ENCODE assay signal across 19 cellular contexts in genomic region chr11:128116447-128117240, GRCh38.
DNase-seq lines count a peak whose midpoint lies in the region; ATAC-seq and TF ChIP-seq lines count a peak whose summit lies in the region.
"Had no signal": no experiment of that assay in that cellular context is flagged by ENCODE, and none has a peak within 500 bp of the region (broad histone marks: within the 10 kb centered on the region; RNA-seq: fewer than 3 reads in every experiment).

No MANE protein-coding gene starts in this region.

- H3K9me2 ChIP-seq in hepatocyte (replicated peaks; ENCODE audit: insufficient read depth), result no peaks in the 10 kb centered on the region

- peak overlapping the region; percentile 35 for H3K4me2 ChIP-seq in hepatocyte
- H3K4me2 ChIP-seq: smooth muscle cell had no signal

- TF ChIP-seq CTCF in hepatocyte (IDR thresholded peaks at IDR 0.05; ENCODE audit: poor library complexity), result no peak
- no peak for TF ChIP-seq CTCF in ovary (IDR thresholded peaks at IDR 0.05)

- POLR2A ChIA-PET in naive thymus-derived CD4-positive, alpha-beta T cell (lab: Charles Lee), result no interaction called here

- H3K4me3 ChIP-seq in ACC112 (ENCODE audit: low read depth, low read length) (no peak overlapping the region), hepatocyte (no peak overlapping the region), ovary (no peak overlapping the region)
- H3K4me3 ChIP-seq in naive thymus-derived CD4-positive, alpha-beta T cell (ENCODE audit: low read length), result no peak overlapping the region
- H3K4me3 ChIP-seq: esophagus muscularis mucosa, smooth muscle cell had no signal

- no peak overlapping the region for H3K27ac ChIP-seq in ACC112 (ENCODE audit: low read depth, low read length)
- H3K27ac ChIP-seq in hepatocyte, result no peak overlapping the region
- no peak overlapping the region for H3K27ac ChIP-seq in ovary
- H3K27ac ChIP-seq in naive thymus-derived CD4-positive, alpha-beta T cell (ENCODE audit: low read depth, low read length), result no peak overlapping the region
- H3K27ac ChIP-seq: esophagus muscularis mucosa had no signal

- H3K79me2 ChIP-seq in ACC112 (ENCODE audit: control insufficient read depth, insufficient read depth, low read length, unreplicated experiment), result no peaks in the 10 kb centered on the region
- H3K79me2 ChIP-seq in hepatocyte, result no peaks in the 10 kb centered on the region

- peaks cover 0 to 2% (median 0%) of the 10 kb centered on the region in 5 donors for H3K36me3 Mint-ChIP-seq in naive thymus-derived CD4-positive, alpha-beta T cell

- H3K4me1 ChIP-seq in ACC112 (ENCODE audit: control insufficient read depth, insufficient read depth, low read length, unreplicated experiment) (no peaks in the 10 kb centered on the region), hepatocyte (ENCODE audit: insufficient read depth) (peaks cover 3% of the 10 kb centered on the region), ovary (ENCODE audit: insufficient read depth) (peaks cover 1% of the 10 kb centered on the region)
- no peaks in the 10 kb centered on the region for H3K4me1 ChIP-seq in naive thymus-derived CD4-positive, alpha-beta T cell (ENCODE audit: control insufficient read depth in 2 of 2, insufficient read depth in 2 of 2, low read length in 2 of 2)

- H3K36me3 ChIP-seq in ACC112 (ENCODE audit: insufficient read depth, low read length) (no peaks in the 10 kb centered on the region), hepatocyte (replicated peaks; ENCODE audit: insufficient read depth, low read depth) (no peaks in the 10 kb centered on the region), ovary (no peaks in the 10 kb centered on the region)
- H3K36me3 ChIP-seq in naive thymus-derived CD4-positive, alpha-beta T cell (ENCODE audit: control insufficient read depth in 2 of 3, insufficient read depth in 3 of 3, low read length in 3 of 3), result no peaks in the 10 kb centered on the region
- H3K36me3 ChIP-seq: esophagus muscularis mucosa had no signal

- TF ChIP-seq EP300 in ovary (IDR thresholded peaks at IDR 0.05), result no peak

- CTCF ChIA-PET in naive thymus-derived CD4-positive, alpha-beta T cell (lab: Charles Lee), result interaction anchor here (1.2 kb wide), 1 partner anchor 43 kb away, joined by 3 read pairs; no protein-coding TSS in a partner anchor

- no peaks in the 10 kb centered on the region for H4K20me1 ChIP-seq in hepatocyte (ENCODE audit: insufficient read depth, poor library complexity, severe bottlenecking)

- ATAC-seq in naive thymus-derived CD4-positive, alpha-beta T cell, result no peak
- ATAC-seq: activated T-cell treated with anti-CD3 and anti-CD28 coated beads, Interleukin-2, amount 50 U/mL, for 72 hours had no signal

- H3K27me3 ChIP-seq in ACC112 (ENCODE audit: insufficient read depth, low read length), result no peaks in the 10 kb centered on the region
- no peaks in the 10 kb centered on the region for H3K27me3 ChIP-seq in hepatocyte
- H3K27me3 ChIP-seq in ovary, result no peaks in the 10 kb centered on the region
- no peaks in the 10 kb centered on the region for H3K27me3 ChIP-seq in naive thymus-derived CD4-positive, alpha-beta T cell (ENCODE audit: control insufficient read depth in 2 of 2, insufficient read depth in 2 of 2, low read length in 2 of 2)

- peaks cover 0 to 9% (median 4%) of the 10 kb centered on the region in 11 donors for H3K9me3 Mint-ChIP-seq in naive thymus-derived CD4-positive, alpha-beta T cell

- WGBS in hepatocyte (ENCODE audit: low lambda C conversion rate, missing lambda C conversion rate), result 75% methylated on average over 11 of the region's 11 CpGs
- WGBS in ovary, 3 donors, result 6 to 10% (median 9%) methylated on average over 11 of the region's 11 CpGs

- DNase-seq in LHCN-M2 (ENCODE audit: low read depth) (peak; percentile 26), astrocyte of the hippocampus (ENCODE audit: low read depth, low spot score) (peak; percentile 19), hepatocyte (ENCODE audit: low spot score) (no peak), ovary (no peak), SKM-1 (lab: John Stamatoyannopoulos, UW; ENCODE audit: unreplicated experiment) (no peak), glomerular visceral epithelial cell (ENCODE audit: extremely low spot score) (no peak)
- no peak for DNase-seq in naive thymus-derived CD4-positive, alpha-beta T cell
- DNase-seq: activated CD4-positive, alpha-beta T cell treated with anti-CD3 and anti-CD28 coated beads, Interleukin-2, amount 50 U/mL, for 48 hours; activated T-cell treated with anti-CD3 and anti-CD28 coated beads, Interleukin-2, amount 50 U/mL, for 72 hours; cerebellar nuclear complex; HCEC 1CT; NCI-H1694; nucleus accumbens; SIG-M5; stimulated activated naive CD4-positive, alpha-beta T cell treated with Interleukin-2 at 50 U/mL for 16 hours; T1000 had no signal

- H3K9me3 ChIP-seq in hepatocyte (ENCODE audit: low read depth) (no peaks in the 10 kb centered on the region), ovary (no peaks in the 10 kb centered on the region)
- no peaks in the 10 kb centered on the region for H3K9me3 ChIP-seq in naive thymus-derived CD4-positive, alpha-beta T cell (ENCODE audit: control insufficient read depth in 2 of 3, low read length in 3 of 3)

- intact Hi-C loops in ovary (cut with DNase I), result no loop called here
- intact Hi-C loops in naive thymus-derived CD4-positive, alpha-beta T cell (cut with micrococcal nuclease), result no loop called here

- H3K4me1 Mint-ChIP-seq in naive thymus-derived CD4-positive, alpha-beta T cell, result peaks cover 0 to 1% (median 0%) of the 10 kb centered on the region in 7 donors

- no peak overlapping the region for H3K4me3 Mint-ChIP-seq in naive thymus-derived CD4-positive, alpha-beta T cell
- H3K4me3 Mint-ChIP-seq: activated T-cell treated with anti-CD3 and anti-CD28 coated beads, Interleukin-2, amount 50 U/mL, for 72 hours had no signal

- no peak for TF ChIP-seq POLR2A in ovary (IDR thresholded peaks at IDR 0.05)

- H3K27ac Mint-ChIP-seq in naive thymus-derived CD4-positive, alpha-beta T cell, result peak overlapping the region in 1 of 9 donors; percentile 28
- H3K27ac Mint-ChIP-seq: activated T-cell treated with anti-CD3 and anti-CD28 coated beads, Interleukin-2, amount 50 U/mL, for 72 hours had no signal

- H3K27me3 Mint-ChIP-seq in naive thymus-derived CD4-positive, alpha-beta T cell, result peaks cover 0 to 31% (median 0%) of the 10 kb centered on the region in 5 donors

- H2AFZ ChIP-seq in ACC112 (ENCODE audit: low read length, unreplicated experiment), result peak overlapping the region; percentile 12
- H2AFZ ChIP-seq in hepatocyte, result no peak overlapping the region

Comparison
In these comparisons a context has a peak if more than half of its experiments do, and no peak if none do; other contexts are left out.
1. DNase-seq: peak in LHCN-M2 (single experiment) and astrocyte of the hippocampus (single experiment); none in hepatocyte (single experiment), ovary (0 of 5), SKM-1 (single experiment), naive thymus-derived CD4-positive, alpha-beta T cell (0 of 9) and glomerular visceral epithelial cell (single experiment).